Comparison of ENCODE assay signal across 15 cellular contexts in the genomic region with DNA sequence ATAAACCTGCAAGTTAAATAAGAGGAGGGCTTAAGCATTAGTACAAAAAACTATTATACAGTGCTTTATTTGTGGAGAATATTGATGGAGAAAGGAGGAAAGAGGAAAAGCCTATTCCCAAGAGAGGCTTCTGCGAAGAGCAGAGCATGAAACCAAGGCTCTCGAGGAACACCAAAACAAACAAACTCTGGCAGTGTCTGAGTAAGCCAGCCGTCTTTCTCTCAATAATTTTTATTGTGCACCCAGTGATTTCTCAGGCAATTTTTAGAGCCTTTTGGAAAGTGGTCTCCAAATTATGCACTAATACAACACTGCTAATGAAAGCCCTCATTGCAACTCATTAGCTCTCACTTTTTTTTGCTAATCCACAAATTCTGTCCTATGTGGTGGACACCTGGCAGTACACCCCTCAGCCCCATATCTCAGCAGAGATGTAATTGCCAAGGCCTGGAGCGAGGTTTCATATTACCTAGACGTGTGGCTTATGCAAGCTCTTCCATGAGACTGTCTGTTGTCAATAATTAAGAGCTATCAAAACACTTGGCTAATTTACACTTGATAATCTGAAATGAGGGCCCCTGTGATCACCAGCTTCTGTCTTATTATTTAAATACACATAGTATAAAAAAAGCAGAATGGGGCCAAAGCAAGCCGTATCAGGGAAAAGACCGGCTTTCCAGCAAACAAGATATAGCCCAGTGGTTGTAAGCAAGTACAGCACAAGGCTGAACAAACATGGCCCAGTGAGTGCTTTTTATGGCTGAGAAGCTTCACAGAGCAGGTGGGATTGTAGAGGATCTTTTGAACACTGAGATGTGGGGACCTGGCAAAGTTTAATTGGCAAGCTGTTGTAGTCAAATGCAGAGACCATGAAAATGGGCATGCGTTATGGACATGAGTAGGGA.
A peak's percentile ranks its signal among the peaks of the same experiment; 100 is the strongest.
DNase-seq lines count a peak whose midpoint lies in the region; ATAC-seq and TF ChIP-seq lines count a peak whose summit lies in the region.
"Had no signal": no experiment of that assay in that cellular context is flagged by ENCODE, and none has a peak within 500 bp of the region (broad histone marks: within the 10 kb centered on the region; RNA-seq: fewer than 3 reads in every experiment).

No MANE protein-coding gene starts in this region.

- ATAC-seq in GM21423 (IDR thresholded peaks at IDR 0.05; ENCODE audit: unreplicated experiment) (no peak), right cardiac atrium (no peak), GM21526 (IDR thresholded peaks at IDR 0.05; ENCODE audit: low FRiP score, unreplicated experiment) (no peak)

- no peak for TF ChIP-seq CTCF in glutamatergic neuron (IDR thresholded peaks at IDR 0.05; ENCODE audit: partially characterized antibody, unreplicated experiment)

- no peak overlapping the region for H3K27ac ChIP-seq in right cardiac atrium (ENCODE audit: low read length)
- H3K27ac ChIP-seq: breast epithelium, tibial artery had no signal

- POLR2A ChIA-PET in HEK293T (lab: Yijun Ruan, JAX): interaction anchor here (0.8 to 1.6 kb wide), 3 partner anchors 9 to 513 kb away, joined by 3 to 16 read pairs (median 4); partner anchors contain the start of gene ROBO2

- H3K4me1 ChIP-seq in right cardiac atrium (ENCODE audit: control insufficient read depth, insufficient read depth, low read length): no peaks in the 10 kb centered on the region
- H3K4me1 ChIP-seq: breast epithelium, tibial artery had no signal

- peak overlapping the region; percentile 74 for H3K27ac Mint-ChIP-seq in glutamatergic neuron (ENCODE audit: unreplicated experiment)
- H3K27ac Mint-ChIP-seq: activated CD4-positive, alpha-beta T cell treated with anti-CD3 and anti-CD28 coated beads, Interleukin-2, amount 10 ng/mL, durations not matched to agents 24 days and 14 days; activated naive CD8-positive, alpha-beta T cell treated with anti-CD3 and anti-CD28 coated beads for 36 hours had no signal

- H3K4me3 Mint-ChIP-seq in glutamatergic neuron (ENCODE audit: unreplicated experiment): peak overlapping the region; percentile 82
- H3K4me3 Mint-ChIP-seq: activated CD4-positive, alpha-beta T cell treated with anti-CD3 and anti-CD28 coated beads, Interleukin-2, amount 10 ng/mL, durations not matched to agents 24 days and 14 days; activated naive CD8-positive, alpha-beta T cell treated with anti-CD3 and anti-CD28 coated beads for 36 hours had no signal

- intact Hi-C loops in right cardiac atrium (cut with DNase I): loop anchor here in 1 of 4 donors (5.0 kb wide), 1 partner anchor 215 kb away; the partner anchor contains the start of gene ROBO2

- 48% methylated on average over 8 of the region's 8 CpGs for WGBS in right cardiac atrium

- CTCF ChIA-PET in HEK293T (lab: Yijun Ruan, JAX): interaction anchor here (0.6 to 2.7 kb wide), 6 partner anchors 49 to 218 kb away, joined by 3 to 12 read pairs (median 4); no protein-coding TSS in a partner anchor

- peaks cover 3% of the 10 kb centered on the region for H3K27me3 Mint-ChIP-seq in glutamatergic neuron (ENCODE audit: unreplicated experiment)
- H3K27me3 Mint-ChIP-seq: activated CD4-positive, alpha-beta T cell treated with anti-CD3 and anti-CD28 coated beads, Interleukin-2, amount 10 ng/mL, durations not matched to agents 24 days and 14 days; activated naive CD8-positive, alpha-beta T cell treated with anti-CD3 and anti-CD28 coated beads for 36 hours had no signal

- H3K4me1 Mint-ChIP-seq in glutamatergic neuron (ENCODE audit: low read depth, unreplicated experiment): peaks cover 68% of the 10 kb centered on the region
- H3K4me1 Mint-ChIP-seq: activated naive CD8-positive, alpha-beta T cell treated with anti-CD3 and anti-CD28 coated beads for 36 hours had no signal

- no peaks in the 10 kb centered on the region for H3K9me3 ChIP-seq in right cardiac atrium (ENCODE audit: control insufficient read depth, low read length)
- H3K9me3 ChIP-seq: tibial artery had no signal

- DNase-seq in HEK293T (ENCODE audit: extremely low spot score) (peak; percentile 27), NCI-H2029 treated with DMSO at 0.1 percent for 48 hours (lab: John Stamatoyannopoulos, UW) (peak; percentile 80), NCI-H524 treated with DMSO at 0.1 percent for 48 hours (lab: John Stamatoyannopoulos, UW) (peak; percentile 97), glutamatergic neuron (no peak), right cardiac atrium (no peak), AML-193 (lab: John Stamatoyannopoulos, UW) (no peak)
- DNase-seq: activated CD4-positive, alpha-beta T cell treated with anti-CD3 and anti-CD28 coated beads, Interleukin-2, amount 10 ng/mL, durations not matched to agents 24 days and 14 days; activated naive CD8-positive, alpha-beta T cell treated with anti-CD3 and anti-CD28 coated beads for 36 hours; Calu3; H7; tibial artery had no signal

- no peak overlapping the region for H3K4me3 ChIP-seq in right cardiac atrium (ENCODE audit: low read length)
- H3K4me3 ChIP-seq: breast epithelium, smooth muscle cell, tibial artery had no signal

- H3K27me3 ChIP-seq in right cardiac atrium (ENCODE audit: control insufficient read depth, insufficient read depth): no peaks in the 10 kb centered on the region
- H3K27me3 ChIP-seq: breast epithelium, tibial artery had no signal

- H3K9me3 Mint-ChIP-seq in glutamatergic neuron (ENCODE audit: unreplicated experiment): peaks cover 10% of the 10 kb centered on the region
- H3K9me3 Mint-ChIP-seq: activated CD4-positive, alpha-beta T cell treated with anti-CD3 and anti-CD28 coated beads, Interleukin-2, amount 10 ng/mL, durations not matched to agents 24 days and 14 days had no signal

- peaks cover 5% of the 10 kb centered on the region for H3K36me3 Mint-ChIP-seq in glutamatergic neuron (ENCODE audit: unreplicated experiment)
- H3K36me3 Mint-ChIP-seq: activated naive CD8-positive, alpha-beta T cell treated with anti-CD3 and anti-CD28 coated beads for 36 hours had no signal

TF ChIP-seq in HEK293T, 16 proteins besides CTCF, POLR2A, EP300 and RAD21:
- TF ChIP-seq CTBP1 (IDR thresholded peaks at IDR 0.05; ENCODE audit: borderline replicate concordance) (no peak), SP1 (IDR thresholded peaks at IDR 0.05) (no peak), HDGF (IDR thresholded peaks at IDR 0.05; ENCODE audit: borderline replicate concordance) (no peak), PKNOX1 (IDR thresholded peaks at IDR 0.05) (no peak), NFRKB (IDR thresholded peaks at IDR 0.05) (no peak), SUZ12 (IDR thresholded peaks at IDR 0.05) (no peak), FOXA1 (IDR thresholded peaks at IDR 0.05) (no peak), FOXM1 (IDR thresholded peaks at IDR 0.05; ENCODE audit: borderline replicate concordance) (no peak), ZNF384 (IDR thresholded peaks at IDR 0.05) (no peak), TARDBP (IDR thresholded peaks at IDR 0.05) (no peak), FOXK2 (IDR thresholded peaks at IDR 0.05) (no peak), ARNT (IDR thresholded peaks at IDR 0.05) (no peak), BHLHE40 (IDR thresholded peaks at IDR 0.05; ENCODE audit: borderline replicate concordance) (no peak), L3MBTL2 (conservative IDR thresholded peaks at IDR 0.05) (no peak), ELF4 (IDR thresholded peaks at IDR 0.05) (no peak), LEF1 (IDR thresholded peaks at IDR 0.05; ENCODE audit: borderline replicate concordance) (no peak)

Comparison
In these comparisons a context has a peak if more than half of its experiments do, and no peak if none do; other contexts are left out.
1. DNase-seq: peak in HEK293T (single experiment), NCI-H2029 treated with DMSO at 0.1 percent for 48 hours (single experiment) and NCI-H524 treated with DMSO at 0.1 percent for 48 hours (single experiment); none in glutamatergic neuron (single experiment), right cardiac atrium (0 of 3) and AML-193 (0 of 2).